In the genomic region with DNA sequence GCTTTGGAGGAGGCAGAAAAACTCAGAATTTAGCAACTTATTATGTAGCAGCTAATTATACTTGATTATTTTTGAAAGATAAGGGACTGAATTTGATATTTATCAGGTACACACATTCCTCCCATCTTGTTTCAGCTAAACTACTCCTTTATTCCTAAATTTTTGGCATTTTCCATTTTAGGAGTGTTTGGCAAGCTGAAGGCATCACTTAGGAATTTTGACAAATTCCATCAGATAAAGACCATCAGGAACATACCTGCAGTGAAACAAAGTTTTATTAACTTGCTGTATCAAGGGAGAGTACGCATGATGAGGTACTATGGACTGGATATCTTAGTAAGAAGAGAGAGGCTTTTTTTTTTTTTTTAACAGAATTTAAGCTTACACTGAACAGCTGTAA, we compare ENCODE assay signal across 32 cellular contexts.
DNase-seq lines count a peak whose midpoint lies in the region; FAIRE-seq and TF ChIP-seq lines count a peak whose summit lies in the region.
"Had no signal": no experiment of that assay in that cellular context is flagged by ENCODE, and none has a peak within 500 bp of the region (broad histone marks: within the 10 kb centered on the region; RNA-seq: fewer than 3 reads in every experiment).

No MANE protein-coding gene starts in this region.

- POLR2A ChIA-PET in H1 (lab: Charles Lee; ENCODE audit: partially characterized antibody): interaction anchor here (0.6 kb wide), 1 partner anchor 124 kb away, joined by 3 read pairs; no protein-coding TSS in a partner anchor

- H2BK120ac ChIP-seq in H1 (replicated peaks; ENCODE audit: low read depth, low read length) (no peak overlapping the region), mesendoderm (ENCODE audit: low read depth, low read length) (no peak overlapping the region), trophoblast cell (ENCODE audit: insufficient read depth, low read length, poor library complexity) (no peak overlapping the region)

- WGBS in H1 (ENCODE audit: extremely low coverage in 1 of 2, insufficient coverage in 1 of 2, insufficient read length in 1 of 2, insufficient replicate concordance in 2 of 2, low coverage in 1 of 2, low lambda C conversion rate in 2 of 2, missing lambda C conversion rate in 1 of 2), 2 experiments: 82% methylated on average over 1 of the region's 1 CpG; no CpG with 5 or more reads in 1 of the 2 experiments
- no CpG with 5 or more reads among the region's 1 CpG for WGBS in mesendoderm (ENCODE audit: extremely low coverage, insufficient coverage, low lambda C conversion rate)
- WGBS in trophoblast cell (ENCODE audit: extremely low coverage, insufficient coverage, insufficient read length): no CpG with 5 or more reads among the region's 1 CpG

- DNase-seq in H1 (ENCODE audit: low read depth in 1 of 2, low spot score in 2 of 2): no peak
- peak; percentile 80 for DNase-seq in mesendoderm
- peak; percentile 13 to 95 for DNase-seq in trophoblast cell
- no peak for DNase-seq in AG20443 (ENCODE audit: low spot score)
- no peak for DNase-seq in activated CD4-positive, alpha-beta T cell treated with anti-CD3 and anti-CD28 coated beads, Interleukin-2, amount 50 U/mL, for 1 hour
- no peak for DNase-seq in SJCRH30
- DNase-seq: 8988T; ACHN; AML-193; BE2C; C1 segment of cervical spinal cord; Caco-2; Calu3; CD4-positive, alpha-beta memory T cell; CD4-positive, alpha-beta T cell; CD4-positive, CD25-positive, alpha-beta regulatory T cell; CD8-positive, alpha-beta memory T cell; CD8-positive, alpha-beta T cell; COR-L47; DMS 273 treated with DMSO at 0.1 percent for 48 hours; DMS153; DMS53; DMS79; DMS79 treated with DMSO at 0.1 percent for 48 hours; DND-41; EL had no signal

- no peak for TF ChIP-seq RAD21 in H1 (IDR thresholded peaks at IDR 0.05 in 1 of 2, conservative IDR thresholded peaks at IDR 0.05 in 1 of 2; ENCODE audit: low read depth in 2 of 2, low read length in 2 of 2)

- H3K56ac ChIP-seq in H1 (replicated peaks; ENCODE audit: insufficient read length, low read depth, low read length): no peak overlapping the region
- H3K56ac ChIP-seq in mesendoderm (ENCODE audit: low read length): no peak overlapping the region

- H3K4me1 ChIP-seq in H1 (replicated peaks in 1 of 4; ENCODE audit: control insufficient read depth in 3 of 4, insufficient read depth in 4 of 4, low read length in 3 of 4) (no peaks in the 10 kb centered on the region), mesendoderm (ENCODE audit: control insufficient read depth, low read depth, low read length) (no peaks in the 10 kb centered on the region), trophoblast cell (ENCODE audit: control insufficient read depth in 1 of 2, insufficient read depth in 2 of 2, low read length in 2 of 2) (no peaks in the 10 kb centered on the region), SJCRH30 (no peaks in the 10 kb centered on the region)
- H3K4me1 ChIP-seq: A549; BE2C; BLaER1; BLaER1 treated with 17β-estradiol and CSF1 and Interleukin-3, amounts not matched to agents 10 nM and 100 nM; Caco-2 had no signal

- H3K4ac ChIP-seq in H1 (replicated peaks; ENCODE audit: insufficient read length, low read depth, low read length) (no peak overlapping the region), mesendoderm (ENCODE audit: low read depth, low read length) (no peak overlapping the region), trophoblast cell (ENCODE audit: low read depth, low read length) (no peak overlapping the region)

- H2BK5ac ChIP-seq in H1 (ENCODE audit: low read depth, low read length) (no peak overlapping the region), mesendoderm (ENCODE audit: low read length) (no peak overlapping the region), trophoblast cell (ENCODE audit: low read depth, low read length, poor library complexity) (no peak overlapping the region)

- no peaks in the 10 kb centered on the region for H4K20me1 ChIP-seq in H1 (replicated peaks in 1 of 2; ENCODE audit: control insufficient read depth in 1 of 2, insufficient read depth in 2 of 2, low read length in 2 of 2)
- H4K20me1 ChIP-seq: BLaER1; BLaER1 treated with 17β-estradiol and CSF1 and Interleukin-3, amounts not matched to agents 10 nM and 100 nM had no signal

- H2BK15ac ChIP-seq in H1 (ENCODE audit: low read length) (no peak overlapping the region), mesendoderm (replicated peaks; ENCODE audit: low read depth) (no peak overlapping the region)

- TF ChIP-seq CTCF in H1 (IDR thresholded peaks at IDR 0.05; ENCODE audit: control extremely low read depth in 1 of 3, insufficient read depth in 1 of 3, low read depth in 1 of 3, low read length in 3 of 3): no peak

- no peak overlapping the region for H3K27ac ChIP-seq in H1 (ENCODE audit: low read depth, low read length)
- H3K27ac ChIP-seq in mesendoderm (ENCODE audit: low read depth, low read length): no peak overlapping the region
- H3K27ac ChIP-seq in trophoblast cell (ENCODE audit: low read depth, low read length): no peak overlapping the region
- no peak overlapping the region for H3K27ac ChIP-seq in SJCRH30
- H3K27ac ChIP-seq: 22Rv1; A549; BLaER1; BLaER1 treated with 17β-estradiol and CSF1 and Interleukin-3, amounts not matched to agents 10 nM and 100 nM; C4-2B had no signal

- H2AFZ ChIP-seq in H1 (ENCODE audit: low read length) (0 out of 2 replicates have a peak overlapping the region, but pooled peaks have one; percentile 30), trophoblast cell (ENCODE audit: insufficient read depth, low read length, poor library complexity) (no peak overlapping the region)

- no peak overlapping the region for H3K23ac ChIP-seq in H1 (ENCODE audit: insufficient read length)
- no peak overlapping the region for H3K23ac ChIP-seq in mesendoderm (ENCODE audit: low read length)
- H3K23ac ChIP-seq in trophoblast cell (ENCODE audit: low read length): no peak overlapping the region

- H2AK5ac ChIP-seq in H1 (ENCODE audit: low read depth, low read length): no peak overlapping the region
- no peak overlapping the region for H2AK5ac ChIP-seq in mesendoderm (ENCODE audit: low read length)
- H2AK5ac ChIP-seq in trophoblast cell (ENCODE audit: low read length): no peak overlapping the region

- H3K23me2 ChIP-seq in H1 (ENCODE audit: low read depth, low read length): no peaks in the 10 kb centered on the region

- H3K9me3 ChIP-seq in H1 (ENCODE audit: insufficient read depth in 2 of 2, low read depth in 1 of 2, low read length in 1 of 2) (no peaks in the 10 kb centered on the region), trophoblast cell (ENCODE audit: insufficient read depth, low read depth, low read length) (no peaks in the 10 kb centered on the region), SJCRH30 (replicated peaks) (no peaks in the 10 kb centered on the region)
- H3K9me3 ChIP-seq: A549; BE2C; BLaER1; BLaER1 treated with 17β-estradiol and CSF1 and Interleukin-3, amounts not matched to agents 10 nM and 100 nM; Caco-2 had no signal

- H4K8ac ChIP-seq in H1 (ENCODE audit: extremely low read depth, insufficient read depth, low read length) (no peak overlapping the region), mesendoderm (ENCODE audit: low read depth, low read length) (no peak overlapping the region), trophoblast cell (ENCODE audit: low read depth, low read length) (no peak overlapping the region)

- H3K79me2 ChIP-seq in H1 (ENCODE audit: control insufficient read depth in 1 of 2, insufficient read depth in 2 of 2, low read length in 2 of 2) (no peaks in the 10 kb centered on the region), mesendoderm (ENCODE audit: control insufficient read depth, insufficient read depth, low read length) (no peaks in the 10 kb centered on the region), trophoblast cell (ENCODE audit: control insufficient read depth, insufficient read depth, low read length, poor library complexity) (no peaks in the 10 kb centered on the region)

- TF ChIP-seq EP300 in H1 (IDR thresholded peaks at IDR 0.05; ENCODE audit: borderline replicate concordance in 1 of 2, low read depth in 2 of 2, low read length in 2 of 2): no peak

- no peak overlapping the region for H2BK12ac ChIP-seq in H1 (ENCODE audit: low read depth, low read length)
- H2BK12ac ChIP-seq in trophoblast cell (ENCODE audit: low read length): no peak overlapping the region

- H3K9ac ChIP-seq in H1 (replicated peaks in 1 of 4; ENCODE audit: extremely low read depth in 1 of 4, low read depth in 3 of 4, low read length in 3 of 4) (no peak overlapping the region), mesendoderm (ENCODE audit: low read length) (no peak overlapping the region), trophoblast cell (ENCODE audit: low read length) (no peak overlapping the region)
- H3K9ac ChIP-seq: BLaER1; BLaER1 treated with 17β-estradiol and CSF1 and Interleukin-3, amounts not matched to agents 10 nM and 100 nM had no signal

- TF ChIP-seq POLR2A in H1 (IDR thresholded peaks at IDR 0.05; ENCODE audit: control extremely low read depth in 1 of 2, low read depth in 2 of 2, low read length in 2 of 2): no peak

- H4K12ac ChIP-seq in trophoblast cell (ENCODE audit: low read depth, low read length): no peak overlapping the region

- no peak for FAIRE-seq in H1 (lab: Jason Lieb, UNC)
- FAIRE-seq: A204.1, A549 had no signal

- H3K27me3 ChIP-seq in H1 (replicated peaks in 1 of 4; ENCODE audit: control insufficient read depth in 3 of 4, extremely low read depth in 1 of 4, insufficient read depth in 3 of 4, low read length in 3 of 4) (no peaks in the 10 kb centered on the region), mesendoderm (ENCODE audit: insufficient read depth, low read length, poor library complexity) (no peaks in the 10 kb centered on the region), trophoblast cell (ENCODE audit: insufficient read depth, low read length) (no peaks in the 10 kb centered on the region), SJCRH30 (no peaks in the 10 kb centered on the region)
- H3K27me3 ChIP-seq: BE2C; BLaER1; BLaER1 treated with 17β-estradiol and CSF1 and Interleukin-3, amounts not matched to agents 10 nM and 100 nM had no signal

- H3K14ac ChIP-seq in H1 (ENCODE audit: insufficient read length) (no peak overlapping the region), trophoblast cell (ENCODE audit: low read length) (no peak overlapping the region)

- H3K18ac ChIP-seq in H1 (ENCODE audit: extremely low read depth, low read length) (no peak overlapping the region), mesendoderm (ENCODE audit: low read length) (no peak overlapping the region), trophoblast cell (ENCODE audit: low read length) (no peak overlapping the region)

- H3K36me3 ChIP-seq in H1 (ENCODE audit: control insufficient read depth in 2 of 4, insufficient read depth in 4 of 4, low read length in 3 of 4): no peaks in the 10 kb centered on the region
- no peaks in the 10 kb centered on the region for H3K36me3 ChIP-seq in mesendoderm (ENCODE audit: control insufficient read depth, insufficient read depth, low read length)
- H3K36me3 ChIP-seq in trophoblast cell (ENCODE audit: control insufficient read depth in 1 of 2, insufficient read depth in 2 of 2, low read length in 2 of 2): no peaks in the 10 kb centered on the region
- no peaks in the 10 kb centered on the region for H3K36me3 ChIP-seq in SJCRH30
- H3K36me3 ChIP-seq: BE2C; BLaER1; BLaER1 treated with 17β-estradiol and CSF1 and Interleukin-3, amounts not matched to agents 10 nM and 100 nM had no signal

- H3K4me2 ChIP-seq in H1 (ENCODE audit: insufficient read depth in 1 of 2, low read depth in 2 of 2, low read length in 2 of 2): no peak overlapping the region
- H3K4me2 ChIP-seq in mesendoderm (ENCODE audit: low read length): no peak overlapping the region
- no peak overlapping the region for H3K4me2 ChIP-seq in trophoblast cell (ENCODE audit: low read length)
- H3K4me2 ChIP-seq: A549; BLaER1; BLaER1 treated with 17β-estradiol and CSF1 and Interleukin-3, amounts not matched to agents 10 nM and 100 nM had no signal

- no peaks in the 10 kb centered on the region for H3K79me1 ChIP-seq in H1 (ENCODE audit: low read depth, low read length)
- H3K79me1 ChIP-seq in mesendoderm (ENCODE audit: low read length): no peaks in the 10 kb centered on the region
- H3K79me1 ChIP-seq in trophoblast cell (ENCODE audit: low read length): no peaks in the 10 kb centered on the region

- no peak overlapping the region for H2BK20ac ChIP-seq in H1 (ENCODE audit: low read length)

- no peak overlapping the region for H4K91ac ChIP-seq in H1 (replicated peaks; ENCODE audit: insufficient read length, low read length)
- no peak overlapping the region for H4K91ac ChIP-seq in trophoblast cell (ENCODE audit: low read depth, low read length)

- CTCF ChIA-PET in H1 (lab: Charles Lee; ENCODE audit: partially characterized antibody): interaction anchor here (0.7 to 1.8 kb wide), 2 partner anchors 8 to 595 kb away, joined by 3 to 7 read pairs; no protein-coding TSS in a partner anchor

- no peak overlapping the region for H3K4me3 ChIP-seq in H1 (ENCODE audit: extremely low read depth in 1 of 4, insufficient read depth in 2 of 4, low read depth in 3 of 4, low read length in 4 of 4)
- H3K4me3 ChIP-seq in mesendoderm (ENCODE audit: low read length): no peak overlapping the region
- no peak overlapping the region for H3K4me3 ChIP-seq in trophoblast cell (ENCODE audit: low read depth, low read length)
- H3K4me3 ChIP-seq in SJCRH30: no peak overlapping the region
- H3K4me3 ChIP-seq: A549; BLaER1; BLaER1 treated with 17β-estradiol and CSF1 and Interleukin-3, amounts not matched to agents 10 nM and 100 nM had no signal

- H4K5ac ChIP-seq in H1 (ENCODE audit: insufficient read length, low read depth, low read length) (no peak overlapping the region), mesendoderm (ENCODE audit: low read length) (no peak overlapping the region)

Comparison
In these comparisons a context has a peak if more than half of its experiments do, and no peak if none do; other contexts are left out.
1. DNase-seq: peak in mesendoderm (single experiment) and trophoblast cell (2 of 2); none in H1 (0 of 2), AG20443 (single experiment), activated CD4-positive, alpha-beta T cell treated with anti-CD3 and anti-CD28 coated beads, Interleukin-2, amount 50 U/mL, for 1 hour (single experiment) and SJCRH30 (0 of 2).